In genomic region chr13:106567421-106568224, GRCh38 we compare ENCODE assay signal across 1 cellular context.
TF ChIP-seq lines count a peak whose summit lies in the region.

Gene ARGLU1, minus strand, starts transcription at chr13:106568137. Its CDS starts 218 bp downstream, at chr13:106567919.

TF ChIP-seq in GM12878, 131 proteins besides CTCF, POLR2A, EP300 and RAD21 (continued from another document):
- TF ChIP-seq POU2F2 (IDR thresholded peaks at IDR 0.05; ENCODE audit: borderline replicate concordance, low read depth, low read length) (peak; percentile 53; the same call in 1 of the 3 replicates), BMI1 (IDR thresholded peaks at IDR 0.05; ENCODE audit: borderline replicate concordance) (no peak), CBFB (IDR thresholded peaks at IDR 0.05; ENCODE audit: low read depth) (peak; percentile 87), NFIC (IDR thresholded peaks at IDR 0.05; ENCODE audit: low read depth, low read length) (no peak), YY1 (IDR thresholded peaks at IDR 0.05; ENCODE audit: low read depth, low read length) (peak; percentile 95), MYB (IDR thresholded peaks at IDR 0.05; ENCODE audit: borderline replicate concordance, low read depth, low read length) (no peak), NR2C1 (IDR thresholded peaks at IDR 0.05) (no peak), POLR2AphosphoS2 (IDR thresholded peaks at IDR 0.05; ENCODE audit: low read depth, low read length) (peak; percentile 73; the same call in 1 of the 2 replicates), CBX3 (IDR thresholded peaks at IDR 0.05; ENCODE audit: borderline replicate concordance, low read depth) (no peak), ZNF687 (IDR thresholded peaks at IDR 0.05) (no peak; the same call in 1 of the 2 replicates), IKZF2 (IDR thresholded peaks at IDR 0.05) (0 out of 4 replicates have a peak, but pooled peaks of 1 of the 2 experiments have one; percentile 37), TCF3 (IDR thresholded peaks at IDR 0.05; ENCODE audit: borderline replicate concordance, insufficient read depth, low read depth, low read length) (peak; percentile 59; the same call in 1 of the 2 replicates), NR2F1 (conservative IDR thresholded peaks at IDR 0.05) (no peak), SUZ12 (IDR thresholded peaks at IDR 0.05; ENCODE audit: unreplicated experiment) (no peak), DPF2 (IDR thresholded peaks at IDR 0.05) (peak; percentile 53), RELA (IDR thresholded peaks at IDR 0.05; ENCODE audit: borderline replicate concordance, partially characterized antibody) (no peak), BHLHE40 (IDR thresholded peaks at IDR 0.05; ENCODE audit: borderline replicate concordance in 1 of 2, low read depth in 2 of 2, low read length in 1 of 2) (peak; percentile 98 to 99), PAX8 (IDR thresholded peaks at IDR 0.05) (no peak), ASH2L (IDR thresholded peaks at IDR 0.05; ENCODE audit: borderline replicate concordance, low read depth) (peak; percentile 89; the same call in 1 of the 2 replicates), STAT3 (IDR thresholded peaks at IDR 0.05; ENCODE audit: low read depth, low read length) (no peak), SRF (IDR thresholded peaks at IDR 0.05; ENCODE audit: low read depth in 2 of 2, low read length in 2 of 2) (no peak), SREBF2 (IDR thresholded peaks at IDR 0.05; ENCODE audit: low read length) (no peak), IKZF1 (conservative IDR thresholded peaks at IDR 0.05) (peak; percentile 70), ZNF207 (IDR thresholded peaks at IDR 0.05; ENCODE audit: borderline replicate concordance) (no peak; the same call in 1 of the 2 replicates), TAF1 (IDR thresholded peaks at IDR 0.05; ENCODE audit: borderline replicate concordance, low read depth, low read length) (peak; percentile 86), TBL1XR1 (IDR thresholded peaks at IDR 0.05; ENCODE audit: low read depth, low read length) (no peak), ZNF384 (IDR thresholded peaks at IDR 0.05; ENCODE audit: borderline replicate concordance, low read depth, low read length) (no peak), CUX1 (IDR thresholded peaks at IDR 0.05; ENCODE audit: insufficient replicate concordance, low read depth, low read length) (no peak), BCL11A (IDR thresholded peaks at IDR 0.05; ENCODE audit: low read depth, low read length) (no peak), ZBED1 (IDR thresholded peaks at IDR 0.05; ENCODE audit: borderline replicate concordance) (no peak), MTA3 (IDR thresholded peaks at IDR 0.05; ENCODE audit: borderline replicate concordance, low read length) (no peak), HCFC1 (IDR thresholded peaks at IDR 0.05; ENCODE audit: low read length) (peak; percentile 53; the same call in 1 of the 2 replicates), ATF3 (IDR thresholded peaks at IDR 0.05; ENCODE audit: borderline replicate concordance, extremely low read depth, low read depth, low read length) (no peak), EGR1 (IDR thresholded peaks at IDR 0.05; ENCODE audit: borderline replicate concordance in 1 of 2, low read depth in 2 of 2, low read length in 2 of 2) (no peak), KLF5 (IDR thresholded peaks at IDR 0.05; ENCODE audit: partially characterized antibody) (peak; percentile 67), USF2 (IDR thresholded peaks at IDR 0.05; ENCODE audit: borderline replicate concordance, low read depth, low read length) (no peak), BCL3 (IDR thresholded peaks at IDR 0.05; ENCODE audit: borderline replicate concordance, insufficient read depth, low read depth, low read length, poor library complexity, severe bottlenecking) (no peak), CBX5 (IDR thresholded peaks at IDR 0.05; ENCODE audit: low read depth) (peak; percentile 21; the same call in 1 of the 2 replicates), HDGF (IDR thresholded peaks at IDR 0.05) (0 out of 2 replicates have a peak, but pooled peaks have one; percentile 38), MXI1 (IDR thresholded peaks at IDR 0.05; ENCODE audit: low read depth, low read length) (peak; percentile 53; the same call in 1 of the 2 replicates), ZSCAN29 (IDR thresholded peaks at IDR 0.05) (peak; percentile 4; the same call in 1 of the 2 replicates), NFYA (IDR thresholded peaks at IDR 0.05; ENCODE audit: borderline replicate concordance, low read depth, low read length) (no peak), GATAD2B (conservative IDR thresholded peaks at IDR 0.05; ENCODE audit: low read depth) (peak; percentile 65), CHD4 (IDR thresholded peaks at IDR 0.05) (no peak), PML (IDR thresholded peaks at IDR 0.05; ENCODE audit: low read length) (peak; percentile 96), SMAD5 (IDR thresholded peaks at IDR 0.05; ENCODE audit: low read depth) (peak; percentile 74; the same call in 1 of the 2 replicates), HSF1 (IDR thresholded peaks at IDR 0.05; ENCODE audit: low read depth, low read length) (no peak)
